In the genomic region with DNA sequence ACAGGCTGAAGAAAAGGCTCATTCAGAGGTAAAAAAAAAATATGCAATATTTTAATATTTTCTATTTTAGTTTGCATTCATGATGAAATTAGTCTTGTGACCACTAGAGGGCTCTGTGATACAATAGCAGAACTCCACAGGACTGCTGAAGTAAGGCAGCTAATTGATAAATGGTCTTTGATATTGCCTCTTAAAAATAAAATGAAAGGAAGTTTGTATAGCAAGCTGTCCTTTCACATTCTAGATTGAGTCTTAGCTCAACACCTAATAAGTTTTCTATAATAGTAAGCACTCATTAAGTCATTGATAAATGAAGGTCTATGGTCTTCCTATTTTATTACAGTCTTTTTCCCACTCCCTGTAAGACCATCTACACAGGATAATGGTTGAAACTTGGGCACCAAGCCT, we compare ENCODE assay signal across 8 cellular contexts.
DNase-seq lines count a peak whose midpoint lies in the region; ATAC-seq and TF ChIP-seq lines count a peak whose summit lies in the region.

No MANE protein-coding gene starts in this region.

- DNase-seq in COLO829 (ENCODE audit: low spot score): peak; percentile 2
- DNase-seq in Jurkat, Clone E6-1 (ENCODE audit: low read depth, low spot score): peak; percentile 8
- peak; percentile 27 for DNase-seq in RPMI7951 (ENCODE audit: low read depth)
- DNase-seq in foreskin keratinocyte: peak in 1 of 2 donors; percentile 13
- DNase-seq in smooth muscle cell of the brain vasculature (ENCODE audit: low read depth, low spot score): peak; percentile 9
- DNase-seq in occipital lobe (lab: John Stamatoyannopoulos, UW): no peak
- DNase-seq in GOT3 (lab: John Stamatoyannopoulos, UW): no peak

- no peaks in the 10 kb centered on the region for H3K4me1 ChIP-seq in foreskin keratinocyte

- H3K27me3 ChIP-seq in foreskin keratinocyte: no peaks in the 10 kb centered on the region

- no peak overlapping the region for H3K4me3 ChIP-seq in Jurkat, Clone E6-1 (ENCODE audit: low read length)

- peak; percentile 79 for TF ChIP-seq CTCF in foreskin keratinocyte (conservative IDR thresholded peaks at IDR 0.05)

- peak; percentile 66 for ATAC-seq in GM19328 (IDR thresholded peaks at IDR 0.05; ENCODE audit: unreplicated experiment)
- ATAC-seq in foreskin keratinocyte: peak; percentile 62

- H3K27ac ChIP-seq in foreskin keratinocyte: no peak overlapping the region

Comparison
In these comparisons a context has a peak if more than half of its experiments do, and no peak if none do; other contexts are left out.
1. DNase-seq: peak in COLO829 (single experiment), Jurkat, Clone E6-1 (single experiment), RPMI7951 (single experiment) and smooth muscle cell of the brain vasculature (single experiment); none in occipital lobe (single experiment) and GOT3 (single experiment).